3 cellular contexts compared by ENCODE assay signal in the genomic region with DNA sequence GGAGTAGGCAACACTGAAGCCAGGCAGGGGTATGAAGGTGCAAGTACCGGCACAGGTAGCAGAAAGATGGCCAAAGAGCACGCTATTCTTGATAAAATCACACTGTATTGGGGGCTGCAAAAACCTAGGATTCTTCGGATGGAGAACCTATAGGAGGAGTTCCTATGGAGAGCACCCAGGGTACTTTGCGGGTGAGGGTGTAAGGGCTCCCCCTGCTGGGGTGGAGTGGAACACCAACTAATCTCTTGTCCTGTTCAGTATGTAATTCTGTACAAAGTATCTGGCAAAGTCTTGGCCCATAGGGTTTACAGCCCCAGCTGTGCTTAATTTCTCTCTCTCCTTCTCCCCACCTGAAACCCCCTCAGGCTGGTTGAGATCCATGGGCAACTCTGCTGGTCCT.
TF ChIP-seq lines count a peak whose summit lies in the region.

No MANE protein-coding gene starts in this region.

TF ChIP-seq in SK-N-SH, 30 proteins besides CTCF, POLR2A, EP300 and RAD21 (continued from another document):
- TF ChIP-seq, protein P1, sequence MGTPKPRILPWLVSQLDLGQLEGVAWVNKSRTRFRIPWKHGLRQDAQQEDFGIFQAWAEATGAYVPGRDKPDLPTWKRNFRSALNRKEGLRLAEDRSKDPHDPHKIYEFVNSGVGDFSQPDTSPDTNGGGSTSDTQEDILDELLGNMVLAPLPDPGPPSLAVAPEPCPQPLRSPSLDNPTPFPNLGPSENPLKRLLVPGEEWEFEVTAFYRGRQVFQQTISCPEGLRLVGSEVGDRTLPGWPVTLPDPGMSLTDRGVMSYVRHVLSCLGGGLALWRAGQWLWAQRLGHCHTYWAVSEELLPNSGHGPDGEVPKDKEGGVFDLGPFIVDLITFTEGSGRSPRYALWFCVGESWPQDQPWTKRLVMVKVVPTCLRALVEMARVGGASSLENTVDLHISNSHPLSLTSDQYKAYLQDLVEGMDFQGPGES (IDR thresholded peaks at IDR 0.05; ENCODE audit: low read depth, low read length) = no peak
- TF ChIP-seq SMC3 (IDR thresholded peaks at IDR 0.05; ENCODE audit: low read depth, low read length) = no peak
- no peak for TF ChIP-seq FOSL2 (IDR thresholded peaks at IDR 0.05; ENCODE audit: borderline replicate concordance, low read depth)
- TF ChIP-seq GATA2 (CRISPR knock-in tag; IDR thresholded peaks at IDR 0.05) = no peak
- no peak for TF ChIP-seq ELF1 (IDR thresholded peaks at IDR 0.05)
- TF ChIP-seq SIN3A (IDR thresholded peaks at IDR 0.05; ENCODE audit: borderline replicate concordance, low read depth, low read length) = no peak
- TF ChIP-seq MEF2A (IDR thresholded peaks at IDR 0.05; ENCODE audit: borderline replicate concordance, low read depth) = no peak
- no peak for TF ChIP-seq JUND (IDR thresholded peaks at IDR 0.05)

TF ChIP-seq in SK-N-SH treated with all-trans-retinoic acid at 6 μM for 48 hours, 23 proteins besides CTCF, POLR2A, EP300 and RAD21:
- TF ChIP-seq, protein P2, sequence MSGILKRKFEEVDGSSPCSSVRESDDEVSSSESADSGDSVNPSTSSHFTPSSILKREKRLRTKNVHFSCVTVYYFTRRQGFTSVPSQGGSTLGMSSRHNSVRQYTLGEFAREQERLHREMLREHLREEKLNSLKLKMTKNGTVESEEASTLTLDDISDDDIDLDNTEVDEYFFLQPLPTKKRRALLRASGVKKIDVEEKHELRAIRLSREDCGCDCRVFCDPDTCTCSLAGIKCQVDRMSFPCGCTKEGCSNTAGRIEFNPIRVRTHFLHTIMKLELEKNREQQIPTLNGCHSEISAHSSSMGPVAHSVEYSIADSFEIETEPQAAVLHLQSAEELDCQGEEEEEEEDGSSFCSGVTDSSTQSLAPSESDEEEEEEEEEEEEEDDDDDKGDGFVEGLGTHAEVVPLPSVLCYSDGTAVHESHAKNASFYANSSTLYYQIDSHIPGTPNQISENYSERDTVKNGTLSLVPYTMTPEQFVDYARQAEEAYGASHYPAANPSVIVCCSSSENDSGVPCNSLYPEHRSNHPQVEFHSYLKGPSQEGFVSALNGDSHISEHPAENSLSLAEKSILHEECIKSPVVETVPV (CRISPR knock-in tag; IDR thresholded peaks at IDR 0.05) = no peak
- TF ChIP-seq TCF4 (CRISPR knock-in tag; IDR thresholded peaks at IDR 0.05; ENCODE audit: borderline replicate concordance) (no peak), SNAI2 (CRISPR knock-in tag; IDR thresholded peaks at IDR 0.05) (no peak), RARB (CRISPR knock-in tag; IDR thresholded peaks at IDR 0.05) (no peak), GLIS3 (CRISPR knock-in tag; IDR thresholded peaks at IDR 0.05) (no peak), ZNF565 (CRISPR knock-in tag; conservative IDR thresholded peaks at IDR 0.05; ENCODE audit: low read depth) (no peak), ISL1 (CRISPR knock-in tag; IDR thresholded peaks at IDR 0.05) (no peak), PPARA (CRISPR knock-in tag; IDR thresholded peaks at IDR 0.05; ENCODE audit: borderline replicate concordance) (no peak)

TF ChIP-seq in GM12878, 131 proteins besides CTCF, POLR2A, EP300 and RAD21:
- TF ChIP-seq, protein P3, sequence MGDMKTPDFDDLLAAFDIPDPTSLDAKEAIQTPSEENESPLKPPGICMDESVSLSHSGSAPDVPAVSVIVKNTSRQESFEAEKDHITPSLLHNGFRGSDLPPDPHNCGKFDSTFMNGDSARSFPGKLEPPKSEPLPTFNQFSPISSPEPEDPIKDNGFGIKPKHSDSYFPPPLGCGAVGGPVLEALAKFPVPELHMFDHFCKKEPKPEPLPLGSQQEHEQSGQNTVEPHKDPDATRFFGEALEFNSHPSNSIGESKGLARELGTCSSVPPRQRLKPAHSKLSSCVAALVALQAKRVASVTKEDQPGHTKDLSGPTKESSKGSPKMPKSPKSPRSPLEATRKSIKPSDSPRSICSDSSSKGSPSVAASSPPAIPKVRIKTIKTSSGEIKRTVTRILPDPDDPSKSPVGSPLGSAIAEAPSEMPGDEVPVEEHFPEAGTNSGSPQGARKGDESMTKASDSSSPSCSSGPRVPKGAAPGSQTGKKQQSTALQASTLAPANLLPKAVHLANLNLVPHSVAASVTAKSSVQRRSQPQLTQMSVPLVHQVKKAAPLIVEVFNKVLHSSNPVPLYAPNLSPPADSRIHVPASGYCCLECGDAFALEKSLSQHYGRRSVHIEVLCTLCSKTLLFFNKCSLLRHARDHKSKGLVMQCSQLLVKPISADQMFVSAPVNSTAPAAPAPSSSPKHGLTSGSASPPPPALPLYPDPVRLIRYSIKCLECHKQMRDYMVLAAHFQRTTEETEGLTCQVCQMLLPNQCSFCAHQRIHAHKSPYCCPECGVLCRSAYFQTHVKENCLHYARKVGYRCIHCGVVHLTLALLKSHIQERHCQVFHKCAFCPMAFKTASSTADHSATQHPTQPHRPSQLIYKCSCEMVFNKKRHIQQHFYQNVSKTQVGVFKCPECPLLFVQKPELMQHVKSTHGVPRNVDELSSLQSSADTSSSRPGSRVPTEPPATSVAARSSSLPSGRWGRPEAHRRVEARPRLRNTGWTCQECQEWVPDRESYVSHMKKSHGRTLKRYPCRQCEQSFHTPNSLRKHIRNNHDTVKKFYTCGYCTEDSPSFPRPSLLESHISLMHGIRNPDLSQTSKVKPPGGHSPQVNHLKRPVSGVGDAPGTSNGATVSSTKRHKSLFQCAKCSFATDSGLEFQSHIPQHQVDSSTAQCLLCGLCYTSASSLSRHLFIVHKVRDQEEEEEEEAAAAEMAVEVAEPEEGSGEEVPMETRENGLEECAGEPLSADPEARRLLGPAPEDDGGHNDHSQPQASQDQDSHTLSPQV (IDR thresholded peaks at IDR 0.05) = no peak
- no peak for TF ChIP-seq KDM1A (IDR thresholded peaks at IDR 0.05; ENCODE audit: borderline replicate concordance)
- TF ChIP-seq SMC3 (IDR thresholded peaks at IDR 0.05; ENCODE audit: borderline replicate concordance, low read length) = no peak
- TF ChIP-seq STAT3 (IDR thresholded peaks at IDR 0.05; ENCODE audit: low read depth, low read length) = no peak
- no peak for TF ChIP-seq NFYA (IDR thresholded peaks at IDR 0.05; ENCODE audit: borderline replicate concordance, low read depth, low read length)
- TF ChIP-seq, protein P4, sequence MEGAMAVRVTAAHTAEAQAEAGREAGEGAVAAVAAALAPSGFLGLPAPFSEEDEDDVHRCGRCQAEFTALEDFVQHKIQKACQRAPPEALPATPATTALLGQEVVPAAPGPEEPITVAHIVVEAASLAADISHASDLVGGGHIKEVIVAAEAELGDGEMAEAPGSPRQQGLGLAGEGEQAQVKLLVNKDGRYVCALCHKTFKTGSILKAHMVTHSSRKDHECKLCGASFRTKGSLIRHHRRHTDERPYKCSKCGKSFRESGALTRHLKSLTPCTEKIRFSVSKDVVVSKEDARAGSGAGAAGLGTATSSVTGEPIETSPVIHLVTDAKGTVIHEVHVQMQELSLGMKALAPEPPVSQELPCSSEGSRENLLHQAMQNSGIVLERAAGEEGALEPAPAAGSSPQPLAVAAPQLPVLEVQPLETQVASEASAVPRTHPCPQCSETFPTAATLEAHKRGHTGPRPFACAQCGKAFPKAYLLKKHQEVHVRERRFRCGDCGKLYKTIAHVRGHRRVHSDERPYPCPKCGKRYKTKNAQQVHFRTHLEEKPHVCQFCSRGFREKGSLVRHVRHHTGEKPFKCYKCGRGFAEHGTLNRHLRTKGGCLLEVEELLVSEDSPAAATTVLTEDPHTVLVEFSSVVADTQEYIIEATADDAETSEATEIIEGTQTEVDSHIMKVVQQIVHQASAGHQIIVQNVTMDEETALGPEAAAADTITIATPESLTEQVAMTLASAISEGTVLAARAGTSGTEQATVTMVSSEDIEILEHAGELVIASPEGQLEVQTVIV (IDR thresholded peaks at IDR 0.05; ENCODE audit: borderline replicate concordance, partially characterized antibody) = no peak
- no peak for TF ChIP-seq MEF2B (IDR thresholded peaks at IDR 0.05; ENCODE audit: partially characterized antibody, poor library complexity, severe bottlenecking)
- no peak for TF ChIP-seq RCOR1 (conservative IDR thresholded peaks at IDR 0.05; ENCODE audit: low read depth, low read length)
- TF ChIP-seq ASH2L (IDR thresholded peaks at IDR 0.05; ENCODE audit: borderline replicate concordance, low read depth) = no peak
- TF ChIP-seq POU2F2 (IDR thresholded peaks at IDR 0.05; ENCODE audit: borderline replicate concordance, low read depth, low read length) = no peak
- TF ChIP-seq NFIC (IDR thresholded peaks at IDR 0.05; ENCODE audit: low read depth, low read length) = no peak
- no peak for TF ChIP-seq ETV6 (conservative IDR thresholded peaks at IDR 0.05 in 1 of 2, IDR thresholded peaks at IDR 0.05 in 1 of 2; ENCODE audit: borderline replicate concordance in 1 of 2, low read depth in 1 of 2)
- TF ChIP-seq, protein P5, sequence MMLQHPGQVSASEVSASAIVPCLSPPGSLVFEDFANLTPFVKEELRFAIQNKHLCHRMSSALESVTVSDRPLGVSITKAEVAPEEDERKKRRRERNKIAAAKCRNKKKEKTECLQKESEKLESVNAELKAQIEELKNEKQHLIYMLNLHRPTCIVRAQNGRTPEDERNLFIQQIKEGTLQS (IDR thresholded peaks at IDR 0.05; ENCODE audit: borderline replicate concordance, extremely low read depth, low read depth, low read length) = no peak
- no peak for TF ChIP-seq FOXK2 (IDR thresholded peaks at IDR 0.05)
- TF ChIP-seq ATF7 (IDR thresholded peaks at IDR 0.05; ENCODE audit: low read depth) = no peak
- no peak for TF ChIP-seq SREBF1 (IDR thresholded peaks at IDR 0.05; ENCODE audit: low read length)
